ENCODE assay signal across 8 cellular contexts in the genomic region with DNA sequence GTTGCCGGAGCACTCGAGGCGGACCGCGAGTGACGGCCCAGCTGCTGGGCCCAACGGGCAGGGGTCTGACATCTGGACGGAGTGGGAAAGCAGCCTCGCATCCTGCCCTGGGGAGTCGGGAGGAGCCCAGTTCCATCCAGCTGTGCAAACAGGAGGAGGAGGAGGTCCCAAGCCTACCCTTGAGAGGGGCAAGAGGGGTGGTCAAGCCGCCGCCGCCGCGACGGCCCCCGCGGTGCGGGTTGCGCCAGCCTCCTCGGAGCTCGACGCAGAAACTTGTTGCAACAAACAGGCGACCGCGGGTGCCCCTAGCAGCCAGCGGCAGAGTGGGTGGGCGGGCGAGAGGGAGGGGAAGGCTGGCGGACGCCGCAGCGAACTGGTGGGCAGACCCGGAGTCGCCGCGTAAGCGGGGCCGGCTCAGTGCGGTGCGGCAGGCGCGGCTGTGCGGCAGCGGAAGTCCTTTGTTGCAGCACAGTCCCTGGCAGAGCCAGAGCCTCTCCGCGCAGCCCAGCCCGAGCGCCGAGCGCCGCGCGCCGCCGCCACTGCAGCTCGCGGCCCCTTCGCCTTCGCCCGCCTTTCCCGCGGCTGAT. TPM values are rescaled to one million over a fixed set of nuclear protein-coding genes. Genes with fewer than 3 reads are reported as not detected.
A peak's percentile ranks its signal among the peaks of the same experiment; 100 is the strongest.
DNase-seq lines count a peak whose midpoint lies in the region; ATAC-seq and TF ChIP-seq lines count a peak whose summit lies in the region.

A gene with protein sequence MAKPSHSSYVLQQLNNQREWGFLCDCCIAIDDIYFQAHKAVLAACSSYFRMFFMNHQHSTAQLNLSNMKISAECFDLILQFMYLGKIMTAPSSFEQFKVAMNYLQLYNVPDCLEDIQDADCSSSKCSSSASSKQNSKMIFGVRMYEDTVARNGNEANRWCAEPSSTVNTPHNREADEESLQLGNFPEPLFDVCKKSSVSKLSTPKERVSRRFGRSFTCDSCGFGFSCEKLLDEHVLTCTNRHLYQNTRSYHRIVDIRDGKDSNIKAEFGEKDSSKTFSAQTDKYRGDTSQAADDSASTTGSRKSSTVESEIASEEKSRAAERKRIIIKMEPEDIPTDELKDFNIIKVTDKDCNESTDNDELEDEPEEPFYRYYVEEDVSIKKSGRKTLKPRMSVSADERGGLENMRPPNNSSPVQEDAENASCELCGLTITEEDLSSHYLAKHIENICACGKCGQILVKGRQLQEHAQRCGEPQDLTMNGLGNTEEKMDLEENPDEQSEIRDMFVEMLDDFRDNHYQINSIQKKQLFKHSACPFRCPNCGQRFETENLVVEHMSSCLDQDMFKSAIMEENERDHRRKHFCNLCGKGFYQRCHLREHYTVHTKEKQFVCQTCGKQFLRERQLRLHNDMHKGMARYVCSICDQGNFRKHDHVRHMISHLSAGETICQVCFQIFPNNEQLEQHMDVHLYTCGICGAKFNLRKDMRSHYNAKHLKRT (plus strand): TSS at position 461 of the 587 bp plus-strand sequence. CDS start 16,735 bp downstream, outside the sequence.

- no peak for TF ChIP-seq CTCF in heart left ventricle (IDR thresholded peaks at IDR 0.05)
- no peak for TF ChIP-seq CTCF in transverse colon (IDR thresholded peaks at IDR 0.05)

- ATAC-seq in heart left ventricle = peak; percentile 23 to 73 (median 62)

- intact Hi-C loops in heart left ventricle (cut with DNase I) = loop anchor here in 2 of 10 donors (2.0 to 10.0 kb wide), 2 partner anchors 36 to 160 kb away; a partner anchor contains a TSS
- intact Hi-C loops in posterior cingulate gyrus (cut with DNase I) = loop anchor here (5.0 to 10.0 kb wide), 2 partner anchors 38 to 130 kb away; a partner anchor contains a TSS
- intact Hi-C loops in transverse colon (cut with DNase I; ENCODE audit: low total_unique reads) = no loop called here

- TF ChIP-seq POLR2A in heart left ventricle (IDR thresholded peaks at IDR 0.05) (peak; percentile 30 to 66), transverse colon (IDR thresholded peaks at IDR 0.05) (peak; percentile 91)

- H3K27ac ChIP-seq in adipose tissue (ENCODE audit: low read depth, low read length) (peak within 1 kb of the TSS; percentile 97), heart left ventricle (peak within 1 kb of the TSS; percentile 96 to 100 (median 98)), transverse colon (peak within 1 kb of the TSS; percentile 98 to 100 (median 100))

- in situ Hi-C loops in transverse colon (cut with MboI; ENCODE audit: low pct_ligation_motif_present in 1 of 4, low pct_unique_long_range_greater_than_20kb in 1 of 4, low sequenced_read_pairs in 3 of 4) = no loop called here

- peak within 1 kb of the TSS; percentile 68 to 97 (median 89) for H3K4me3 ChIP-seq in heart left ventricle
- H3K4me3 ChIP-seq in transverse colon = peak within 1 kb of the TSS; percentile 71 to 92 (median 74)

- H3K27me3 ChIP-seq in heart left ventricle (no peaks in the 10 kb centered on the region), transverse colon (no peaks in the 10 kb centered on the region)

- CTCF ChIA-PET in HEK293T (lab: Yijun Ruan, JAX) = interaction anchor here (0.6 to 0.9 kb wide), 2 partner anchors 11 to 506 kb away, joined by 3 read pairs; no protein-coding TSS in a partner anchor

- H3K36me3 ChIP-seq in heart left ventricle (no peaks in the 10 kb centered on the region), transverse colon (no peaks in the 10 kb centered on the region)

- DNase-seq in EH (ENCODE audit: low read depth) (peak; percentile 91), HEK293T (ENCODE audit: extremely low spot score) (peak; percentile 60), NCI-H128 (lab: John Stamatoyannopoulos, UW; ENCODE audit: unreplicated experiment) (peak; percentile 65), T-helper 1 cell (peak; percentile 68 to 91 (median 77)), heart left ventricle (peak; percentile 85 to 94 (median 89)), posterior cingulate gyrus (peak; percentile 62 to 97 (median 80)), transverse colon (peak; percentile 85)

- POLR2A ChIA-PET in HEK293T (lab: Yijun Ruan, JAX) = interaction anchor here (0.7 to 2.2 kb wide), 18 partner anchors 9 to 167 kb away, joined by 3 to 8 read pairs (median 4); a partner anchor contains a TSS

- no peak for TF ChIP-seq EP300 in transverse colon (IDR thresholded peaks at IDR 0.05; ENCODE audit: low read depth)

- H3K9me3 ChIP-seq in heart left ventricle (no peaks in the 10 kb centered on the region), transverse colon (no peaks in the 10 kb centered on the region)

- 0% methylated on average over 57 to 63 of the region's 63 CpGs for WGBS in adipose tissue, 3 donors
- WGBS in heart left ventricle, 4 donors = 0 to 1% (median 0%) methylated on average over 17 to 63 of the region's 63 CpGs
- WGBS in transverse colon (ENCODE audit: low coverage in 1 of 2), 2 donors = 1% methylated on average over 48 of the region's 63 CpGs; no CpG with 5 or more reads in 1 of the 2 donors

- H3K4me1 ChIP-seq in heart left ventricle (peaks cover 8 to 74% (median 61%) of the 10 kb centered on the region in 12 donors), transverse colon (peaks cover 11 to 70% (median 53%) of the 10 kb centered on the region in 4 donors)

TF ChIP-seq in HEK293T, 16 proteins besides CTCF, POLR2A, EP300 and RAD21:
- no peak for TF ChIP-seq ZNF384 (IDR thresholded peaks at IDR 0.05)
- no peak for TF ChIP-seq LEF1 (IDR thresholded peaks at IDR 0.05; ENCODE audit: borderline replicate concordance)
- TF ChIP-seq SUZ12 (IDR thresholded peaks at IDR 0.05) = no peak
- no peak for TF ChIP-seq BHLHE40 (IDR thresholded peaks at IDR 0.05; ENCODE audit: borderline replicate concordance)
- TF ChIP-seq ARNT (IDR thresholded peaks at IDR 0.05) = no peak
- TF ChIP-seq, protein P1, sequence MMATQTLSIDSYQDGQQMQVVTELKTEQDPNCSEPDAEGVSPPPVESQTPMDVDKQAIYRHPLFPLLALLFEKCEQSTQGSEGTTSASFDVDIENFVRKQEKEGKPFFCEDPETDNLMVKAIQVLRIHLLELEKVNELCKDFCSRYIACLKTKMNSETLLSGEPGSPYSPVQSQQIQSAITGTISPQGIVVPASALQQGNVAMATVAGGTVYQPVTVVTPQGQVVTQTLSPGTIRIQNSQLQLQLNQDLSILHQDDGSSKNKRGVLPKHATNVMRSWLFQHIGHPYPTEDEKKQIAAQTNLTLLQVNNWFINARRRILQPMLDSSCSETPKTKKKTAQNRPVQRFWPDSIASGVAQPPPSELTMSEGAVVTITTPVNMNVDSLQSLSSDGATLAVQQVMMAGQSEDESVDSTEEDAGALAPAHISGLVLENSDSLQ (IDR thresholded peaks at IDR 0.05) = no peak
- TF ChIP-seq L3MBTL2 (conservative IDR thresholded peaks at IDR 0.05) = no peak; the same call in 1 of the 2 replicates
- TF ChIP-seq FOXA1 (IDR thresholded peaks at IDR 0.05) = no peak
- TF ChIP-seq FOXM1 (IDR thresholded peaks at IDR 0.05; ENCODE audit: borderline replicate concordance) = no peak
- no peak for TF ChIP-seq FOXK2 (IDR thresholded peaks at IDR 0.05)
- TF ChIP-seq ELF4 (IDR thresholded peaks at IDR 0.05) = no peak
- no peak for TF ChIP-seq TARDBP (IDR thresholded peaks at IDR 0.05)
- TF ChIP-seq NFRKB (IDR thresholded peaks at IDR 0.05) = no peak
- no peak for TF ChIP-seq CTBP1 (IDR thresholded peaks at IDR 0.05; ENCODE audit: borderline replicate concordance)
- no peak for TF ChIP-seq HDGF (IDR thresholded peaks at IDR 0.05; ENCODE audit: borderline replicate concordance)
TF ChIP-seq in HEK293T: peak in this region for 0.

RNA-seq across cellular contexts. Expression of the gene that starts here (rescaled TPM):
- polyA plus RNA-seq in adipose tissue (10 to 100 TPM in 2 of 3 donors, 1 to 10 TPM in 1; 7.8 to 21.0 (median 19.3) TPM), heart left ventricle (10 to 100 TPM in 1 of 2 donors, 1 to 10 TPM in 1; 9.0 to 11.5 TPM)
- total RNA-seq in heart left ventricle (10 to 100 TPM; 16.2 to 29.5 (median 21.2) TPM), transverse colon (10 to 100 TPM; 18.3 to 51.4 (median 34.3) TPM)

Comparison
In these comparisons a context has a peak if more than half of its experiments do, and no peak if none do; other contexts are left out.
1. Peak in every context shown above with its lines: DNase-seq, ATAC-seq, H3K4me3 ChIP-seq and H3K27ac ChIP-seq.